In genomic region chr10:110226555-110226925, GRCh38 we compare ENCODE assay signal across 8 cellular contexts. TPM values are rescaled to one million over a fixed set of nuclear protein-coding genes. Genes with fewer than 3 reads are reported as not detected.
DNase-seq lines count a peak whose midpoint lies in the region; ATAC-seq and TF ChIP-seq lines count a peak whose summit lies in the region.

No MANE protein-coding gene starts in this region.

- peak overlapping the region; percentile 69 for H3K27ac ChIP-seq in epithelial cell of prostate

- intact Hi-C loops in mucosa of descending colon (cut with DNase I, micrococcal nuclease), result loop anchor here in 1 of 2 donors (5.0 kb wide), 1 partner anchor 89 kb away; no protein-coding TSS in a partner anchor

- H3K4me1 ChIP-seq in NT2/D1 (ENCODE audit: insufficient read depth, insufficient read length) (peaks cover 3% of the 10 kb centered on the region), mucosa of descending colon (ENCODE audit: low read depth) (peaks cover 19% of the 10 kb centered on the region)

- H3K27me3 ChIP-seq in NT2/D1 (ENCODE audit: insufficient read depth, insufficient read length), result no peaks in the 10 kb centered on the region

- DNase-seq in AG10803 (ENCODE audit: low read depth) (peak; percentile 92), HCEC 1CT (peak; percentile 89), NT2/D1 (ENCODE audit: low read depth, low spot score) (peak; percentile 63), activated T-cell treated with anti-CD3 and anti-CD28 coated beads for 48 hours (ENCODE audit: low read depth) (peak; percentile 74), epithelial cell of prostate (ENCODE audit: low read depth, low spot score) (no peak), mucosa of descending colon (peak; percentile 93 to 96 (median 95))
- peak; percentile 75 to 76 for DNase-seq in stimulated activated CD8-positive, alpha-beta memory T cell treated with anti-CD3 and anti-CD28 coated beads, Interleukin-2, amount 100 ng/mL, for 48 hours (ENCODE audit: low read depth in 2 of 2)

- H3K9me3 ChIP-seq in NT2/D1 (ENCODE audit: insufficient read depth, low read length), result no peaks in the 10 kb centered on the region
- H3K9me3 ChIP-seq in mucosa of descending colon, result no peaks in the 10 kb centered on the region

- ATAC-seq in mucosa of descending colon (peak; percentile 82), GM21528 (IDR thresholded peaks at IDR 0.05; ENCODE audit: low FRiP score, unreplicated experiment) (no peak)

- H3K9ac ChIP-seq in NT2/D1 (ENCODE audit: insufficient read length, low read depth), result no peak overlapping the region

- peak overlapping the region; percentile 81 for H3K4me3 ChIP-seq in AG10803 (ENCODE audit: low read length)
- no peak overlapping the region for H3K4me3 ChIP-seq in NT2/D1 (ENCODE audit: insufficient read length, low read depth)
- peak overlapping the region; percentile 24 for H3K4me3 ChIP-seq in mucosa of descending colon

- H3K36me3 ChIP-seq in NT2/D1 (ENCODE audit: insufficient read depth, insufficient read length, low read length) (no peaks in the 10 kb centered on the region), mucosa of descending colon (ENCODE audit: low read depth) (no peaks in the 10 kb centered on the region)

- TF ChIP-seq CTCF in AG10803 (conservative IDR thresholded peaks at IDR 0.05; ENCODE audit: low read length) (no peak), mucosa of descending colon (IDR thresholded peaks at IDR 0.05) (no peak)

RNA-seq across cellular contexts. Expression of gene MXI1, which starts 19.1 kb away (rescaled TPM):
- total RNA-seq in mucosa of descending colon, result 100 to 1,000 TPM; 112 to 144 (median 139) TPM
